Comparison of ENCODE assay signal across 8 cellular contexts in the genomic region with DNA sequence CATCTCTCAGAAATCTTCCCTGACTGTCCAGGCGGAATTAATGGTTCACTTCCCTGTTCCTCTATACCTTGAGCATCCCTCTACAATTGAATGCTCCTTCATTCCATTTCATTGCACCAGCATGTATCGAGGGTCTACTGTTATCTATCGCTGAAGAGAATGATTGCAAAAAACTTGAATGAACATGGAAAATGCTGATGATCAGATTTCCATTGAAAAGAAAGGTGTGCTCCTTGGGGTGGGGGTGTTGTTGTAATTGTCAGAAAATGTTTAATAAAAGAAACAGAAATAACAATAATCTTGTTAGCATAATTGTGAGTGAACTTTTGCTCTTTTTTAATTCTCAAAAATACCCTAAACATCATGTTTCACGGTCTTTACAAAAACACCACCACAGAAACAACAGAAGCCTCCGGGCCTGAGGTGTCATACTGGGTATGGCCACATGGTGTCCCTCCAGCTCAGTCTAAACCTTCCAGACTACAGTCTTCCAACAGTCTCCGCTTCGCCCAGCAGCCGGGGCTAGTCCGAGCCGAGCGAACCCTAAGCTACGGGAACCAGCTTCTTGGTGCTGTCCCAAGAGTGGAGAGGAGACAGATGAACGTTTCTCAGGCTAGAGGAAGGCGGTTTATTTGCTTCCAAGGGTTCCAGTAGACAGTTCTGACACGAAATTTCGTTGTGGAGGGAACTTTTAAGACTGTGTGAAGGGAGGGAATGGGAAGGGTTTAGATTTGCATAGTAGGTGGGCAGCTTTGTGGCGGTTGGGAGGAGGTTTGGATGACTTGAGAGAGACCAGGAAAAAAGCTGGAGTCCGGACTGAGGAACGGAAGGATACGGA.
DNase-seq lines count a peak whose midpoint lies in the region; ATAC-seq and TF ChIP-seq lines count a peak whose summit lies in the region.

No MANE protein-coding gene starts in this region.

- peak overlapping the region; percentile 91 to 99 for H3K27ac ChIP-seq in uterus

- H3K27me3 Mint-ChIP-seq in T-helper 1 cell treated with Interleukin-12 subunit alpha and Interleukin-12 subunit beta and Interleukin-4 antibody, amounts not matched to agents 30 μg/mL and 1 μg/mL, for 36 hours (ENCODE audit: low read depth): peaks cover 63% of the 10 kb centered on the region

- TF ChIP-seq POLR2A in uterus (IDR thresholded peaks at IDR 0.05): peak in 1 of 2 donors; percentile 44

- H3K9me3 Mint-ChIP-seq in T-helper 1 cell treated with Interleukin-12 subunit alpha and Interleukin-12 subunit beta and Interleukin-4 antibody, amounts not matched to agents 30 μg/mL and 1 μg/mL, for 36 hours: no peaks in the 10 kb centered on the region

- POLR2A ChIA-PET in GM10248 (lab: Yijun Ruan, JAX): interaction anchor here (0.5 to 0.6 kb wide), 2 partner anchors 68 to 125 kb away, joined by 3 read pairs; a partner anchor contains a TSS

- peak overlapping the region; percentile 41 to 42 for H3K4me3 ChIP-seq in uterus

- peak; percentile 89 for TF ChIP-seq CTCF in GM10248 (IDR thresholded peaks at IDR 0.05; ENCODE audit: control extremely low read depth, extremely low read depth, low read depth, missing control alignments)
- TF ChIP-seq CTCF in uterus (IDR thresholded peaks at IDR 0.05): peak; percentile 91 to 97 (median 95)

- no peaks in the 10 kb centered on the region for H3K36me3 Mint-ChIP-seq in T-helper 1 cell treated with Interleukin-12 subunit alpha and Interleukin-12 subunit beta and Interleukin-4 antibody, amounts not matched to agents 30 μg/mL and 1 μg/mL, for 36 hours (ENCODE audit: low read depth)

- H3K4me3 Mint-ChIP-seq in T-helper 1 cell treated with Interleukin-12 subunit alpha and Interleukin-12 subunit beta and Interleukin-4 antibody, amounts not matched to agents 30 μg/mL and 1 μg/mL, for 36 hours: peak overlapping the region; percentile 83

- H3K4me1 ChIP-seq in uterus: no peaks in the 10 kb centered on the region

- H3K36me3 ChIP-seq in uterus: no peaks in the 10 kb centered on the region

- H3K27me3 ChIP-seq in uterus: no peaks in the 10 kb centered on the region

- ATAC-seq in HG02610 (IDR thresholded peaks at IDR 0.05; ENCODE audit: unreplicated experiment) (peak; percentile 90), left ventricle myocardium superior (peak; percentile 80)

- peak; percentile 79 for DNase-seq in GM10248 (ENCODE audit: extremely low spot score)
- DNase-seq in NCI-H1105 treated with DMSO at 0.1 percent for 48 hours (lab: John Stamatoyannopoulos, UW): peak; percentile 85
- DNase-seq in amygdala (lab: John Stamatoyannopoulos, UW): peak in 55 of 56 donors; percentile 31 to 95 (median 77)
- DNase-seq in left ventricle myocardium superior: peak; percentile 92
- peak; percentile 75 for DNase-seq in pulmonary artery endothelial cell (ENCODE audit: low read depth, low spot score)
- DNase-seq in uterus: peak; percentile 90 to 94

- peaks cover 16% of the 10 kb centered on the region for H3K4me1 Mint-ChIP-seq in T-helper 1 cell treated with Interleukin-12 subunit alpha and Interleukin-12 subunit beta and Interleukin-4 antibody, amounts not matched to agents 30 μg/mL and 1 μg/mL, for 36 hours (ENCODE audit: low read depth)

- H3K9me3 ChIP-seq in uterus: no peaks in the 10 kb centered on the region

- H3K27ac Mint-ChIP-seq in T-helper 1 cell treated with Interleukin-12 subunit alpha and Interleukin-12 subunit beta and Interleukin-4 antibody, amounts not matched to agents 30 μg/mL and 1 μg/mL, for 36 hours: no peak overlapping the region

- CTCF ChIA-PET in GM10248 (lab: Yijun Ruan, JAX): interaction anchor here (0.6 to 3.0 kb wide), 43 partner anchors 9 to 1355 kb away, joined by 3 to 57 read pairs (median 4); no protein-coding TSS in a partner anchor

- intact Hi-C loops in left ventricle myocardium superior (cut with micrococcal nuclease) (no loop called here), uterus (cut with DNase I; ENCODE audit: low total_unique reads) (loop anchor here (5.0 to 10.0 kb wide), 3 partner anchors 89 to 851 kb away; a partner anchor contains a TSS)

Comparison
In these comparisons a context has a peak if more than half of its experiments do, and no peak if none do; other contexts are left out.
1. Peak in every context shown above with its lines: DNase-seq, ATAC-seq, H3K4me3 ChIP-seq and H3K27ac ChIP-seq.